ENCODE assay signal across 10 cellular contexts in genomic region chr22:39234867-39235687, GRCh38. TPM values are rescaled to one million over a fixed set of nuclear protein-coding genes. Genes with fewer than 3 reads are reported as not detected.
DNase-seq lines count a peak whose midpoint lies in the region; ATAC-seq, FAIRE-seq and TF ChIP-seq lines count a peak whose summit lies in the region.
"Had no signal": no experiment of that assay in that cellular context is flagged by ENCODE, and none has a peak within 500 bp of the region (broad histone marks: within the 10 kb centered on the region; RNA-seq: fewer than 3 reads in every experiment).

No MANE protein-coding gene starts in this region.

- H3K4me2 ChIP-seq in neuronal stem cell (ENCODE audit: insufficient read depth, low read length, poor library complexity, severe bottlenecking) = no peak overlapping the region

- H2BK120ac ChIP-seq in neuronal stem cell (ENCODE audit: low read depth, low read length) = peak overlapping the region; percentile 18

- H3K9me3 ChIP-seq in RWPE2 (ENCODE audit: severe bottlenecking) (no peaks in the 10 kb centered on the region), neuronal stem cell (replicated peaks in 1 of 2; ENCODE audit: control insufficient read depth in 2 of 2, insufficient read depth in 1 of 2, low read depth in 1 of 2, low read length in 2 of 2) (no peaks in the 10 kb centered on the region)
- H3K9me3 ChIP-seq: MG63 had no signal

- H3K4me1 ChIP-seq in RWPE2 (ENCODE audit: insufficient read depth, poor library complexity, severe bottlenecking) (peaks cover 38% of the 10 kb centered on the region), neuronal stem cell (ENCODE audit: control insufficient read depth in 2 of 2, insufficient read depth in 1 of 2, low read depth in 1 of 2, low read length in 2 of 2) (peaks cover 44 to 64% of the 10 kb centered on the region in 2 donors)

- POLR2A ChIA-PET in activated CD8-positive, alpha-beta T cell treated with anti-CD3 and anti-CD28 coated beads, Interleukin-2, amount 10 ng/mL, durations not matched to agents 7 days and 5 days (lab: Charles Lee) = interaction anchor here (0.6 to 1.1 kb wide), 2 partner anchors 22 to 285 kb away, joined by 3 read pairs; partner anchors contain the start of gene ATF4

- peak overlapping the region; percentile 82 for H4K91ac ChIP-seq in neuronal stem cell (ENCODE audit: low read depth, low read length, poor library complexity)

- H3K9ac ChIP-seq in neuronal stem cell (ENCODE audit: low read depth, low read length, poor library complexity) = peak overlapping the region; percentile 53

- ATAC-seq in RWPE2 (ENCODE audit: low read depth) (peak; percentile 73), GM21786 (IDR thresholded peaks at IDR 0.05; ENCODE audit: unreplicated experiment) (no peak)
- no peak for ATAC-seq in activated CD8-positive, alpha-beta T cell treated with anti-CD3 and anti-CD28 coated beads, Interleukin-2, amount 10 ng/mL, durations not matched to agents 7 days and 5 days

- peak overlapping the region; percentile 56 for H3K27ac ChIP-seq in RWPE2 (ENCODE audit: poor library complexity, severe bottlenecking)
- peak overlapping the region; percentile 77 for H3K27ac ChIP-seq in neuronal stem cell (replicated peaks; ENCODE audit: low read length)

- TF ChIP-seq CTCF in RWPE2 (IDR thresholded peaks at IDR 0.05; ENCODE audit: poor library complexity, severe bottlenecking) (no peak), GM10266 (IDR thresholded peaks at IDR 0.05; ENCODE audit: control insufficient read depth, insufficient read depth, low read depth, missing control alignments) (no peak)

- peak overlapping the region; percentile 95 for H3K18ac ChIP-seq in neuronal stem cell (ENCODE audit: low read length)

- H3K27me3 Mint-ChIP-seq in activated CD8-positive, alpha-beta T cell treated with anti-CD3 and anti-CD28 coated beads, Interleukin-2, amount 10 ng/mL, durations not matched to agents 7 days and 5 days (ENCODE audit: low read depth) = peaks cover 56% of the 10 kb centered on the region

- H3K36me3 ChIP-seq in RWPE2 (ENCODE audit: low read depth) = peaks cover 30% of the 10 kb centered on the region; the same call in 1 of the 2 replicates
- H3K36me3 ChIP-seq in neuronal stem cell (replicated peaks in 1 of 2; ENCODE audit: control insufficient read depth in 2 of 2, insufficient read depth in 2 of 2, low read length in 2 of 2) = no peaks in the 10 kb centered on the region
- H3K36me3 ChIP-seq: MG63 had no signal

- peak overlapping the region; percentile 99 for H2AK5ac ChIP-seq in neuronal stem cell (ENCODE audit: low read depth, low read length)

- H3K14ac ChIP-seq in neuronal stem cell (ENCODE audit: low read length) = no peak overlapping the region

- H3K4me3 ChIP-seq in RWPE2 (ENCODE audit: severe bottlenecking) (no peak overlapping the region), neuronal stem cell (ENCODE audit: low read length in 2 of 2) (no peak overlapping the region)
- H3K4me3 ChIP-seq: MG63 had no signal

- H3K4me3 Mint-ChIP-seq in activated CD8-positive, alpha-beta T cell treated with anti-CD3 and anti-CD28 coated beads, Interleukin-2, amount 10 ng/mL, durations not matched to agents 7 days and 5 days = no peak overlapping the region

- DNase-seq in GM12892 (ENCODE audit: insufficient read length) (no peak), RWPE2 (ENCODE audit: low spot score) (peak; percentile 89), cardiac septum (ENCODE audit: low spot score) (peak; percentile 88), neuronal stem cell (ENCODE audit: low spot score) (no peak), NCI-H510A treated with DMSO at 0.1 percent for 48 hours (lab: John Stamatoyannopoulos, UW) (no peak), GM10266 (ENCODE audit: extremely low spot score) (no peak)
- no peak for DNase-seq in activated CD8-positive, alpha-beta T cell treated with anti-CD3 and anti-CD28 coated beads, Interleukin-2, amount 10 ng/mL, durations not matched to agents 7 days and 5 days
- DNase-seq: foreskin fibroblast, MG63 had no signal

- H2BK5ac ChIP-seq in neuronal stem cell (ENCODE audit: low read length) = peak overlapping the region; percentile 89

- intact Hi-C loops in cardiac septum (cut with DNase I) = loop anchor here (2.0 to 5.0 kb wide), 2 partner anchors 58 to 77 kb away; no protein-coding TSS in a partner anchor

- H3K4me1 Mint-ChIP-seq in activated CD8-positive, alpha-beta T cell treated with anti-CD3 and anti-CD28 coated beads, Interleukin-2, amount 10 ng/mL, durations not matched to agents 7 days and 5 days (ENCODE audit: low read depth) = peaks cover 47% of the 10 kb centered on the region

- TF ChIP-seq POLR2A in GM12892 (IDR thresholded peaks at IDR 0.05; ENCODE audit: low read depth, low read length) = no peak

- no peaks in the 10 kb centered on the region for H3K36me3 Mint-ChIP-seq in activated CD8-positive, alpha-beta T cell treated with anti-CD3 and anti-CD28 coated beads, Interleukin-2, amount 10 ng/mL, durations not matched to agents 7 days and 5 days (ENCODE audit: low read depth)

- H3K27ac Mint-ChIP-seq in activated CD8-positive, alpha-beta T cell treated with anti-CD3 and anti-CD28 coated beads, Interleukin-2, amount 10 ng/mL, durations not matched to agents 7 days and 5 days = no peak overlapping the region

- peak overlapping the region; percentile 83 for H2AFZ ChIP-seq in neuronal stem cell (ENCODE audit: low read length)

- no CpG with 5 or more reads among the region's 29 CpGs for WGBS in neuronal stem cell (ENCODE audit: extremely low coverage in 2 of 2, insufficient read length in 2 of 2, insufficient replicate concordance in 1 of 2), 2 donors

- peak overlapping the region; percentile 26 for H2BK15ac ChIP-seq in neuronal stem cell (ENCODE audit: low read length)

- no peak overlapping the region for H3K23ac ChIP-seq in neuronal stem cell (ENCODE audit: low read depth, low read length, poor library complexity)

- H3K79me1 ChIP-seq in neuronal stem cell (ENCODE audit: low read depth, low read length) = no peaks in the 10 kb centered on the region

- H4K8ac ChIP-seq in neuronal stem cell (ENCODE audit: low read depth, low read length) = no peak overlapping the region

- H3K27me3 ChIP-seq in RWPE2 (ENCODE audit: insufficient read depth, poor library complexity, severe bottlenecking) (no peaks in the 10 kb centered on the region), neuronal stem cell (ENCODE audit: control insufficient read depth in 3 of 3, insufficient read depth in 3 of 3, low read depth in 1 of 3, low read length in 3 of 3) (peaks cover 0 to 1% (median 0%) of the 10 kb centered on the region in 3 experiments)
- H3K27me3 ChIP-seq: MG63 had no signal

- H3K4ac ChIP-seq in neuronal stem cell (ENCODE audit: low read length) = peak overlapping the region; percentile 10

- CTCF ChIA-PET in activated CD8-positive, alpha-beta T cell treated with anti-CD3 and anti-CD28 coated beads, Interleukin-2, amount 10 ng/mL, durations not matched to agents 7 days and 5 days (lab: Charles Lee) = interaction anchor here (1.5 to 3.3 kb wide), 2 partner anchors 18 to 64 kb away, joined by 5 to 23 read pairs; no protein-coding TSS in a partner anchor

- H3K9me3 Mint-ChIP-seq in activated CD8-positive, alpha-beta T cell treated with anti-CD3 and anti-CD28 coated beads, Interleukin-2, amount 10 ng/mL, durations not matched to agents 7 days and 5 days (ENCODE audit: insufficient read depth) = no peaks in the 10 kb centered on the region

- FAIRE-seq in GM12892 (lab: Jason Lieb, UNC) = peak; percentile 40

- peak overlapping the region; percentile 87 for H2BK12ac ChIP-seq in neuronal stem cell (ENCODE audit: low read length)

RNA-seq across cellular contexts. Expression of gene PDGFB, which starts 9.7 kb away (rescaled TPM):
- 0.64 TPM for polyA plus RNA-seq in GM12892 (2012; ENCODE audit: missing spikeins)
- total RNA-seq in cardiac septum = 21.2 TPM
- 2.6 TPM for polyA plus RNA-seq in neuronal stem cell (2013, experiment 1 of 2)
- 2.8 TPM for polyA plus RNA-seq in neuronal stem cell (2013, experiment 2 of 2)
- under 1 TPM; 0.18 to 0.34 TPM for total RNA-seq in activated CD8-positive, alpha-beta T cell treated with anti-CD3 and anti-CD28 coated beads, Interleukin-2, amount 10 ng/mL, durations not matched to agents 7 days and 5 days

Comparison
In these comparisons a context has a peak if more than half of its experiments do, and no peak if none do; other contexts are left out.
1. DNase-seq: peak in RWPE2 (single experiment) and cardiac septum (single experiment); none in GM12892 (single experiment), neuronal stem cell (single experiment), NCI-H510A treated with DMSO at 0.1 percent for 48 hours (single experiment), GM10266 (single experiment) and activated CD8-positive, alpha-beta T cell treated with anti-CD3 and anti-CD28 coated beads, Interleukin-2, amount 10 ng/mL, durations not matched to agents 7 days and 5 days (single experiment).
2. RNA of gene PDGFB, which starts 9.7 kb away (total RNA-seq): 21.2 TPM in cardiac septum (single experiment); 0.18 to 0.34 TPM in activated CD8-positive, alpha-beta T cell treated with anti-CD3 and anti-CD28 coated beads, Interleukin-2, amount 10 ng/mL, durations not matched to agents 7 days and 5 days; every median in the first group is over 10 times any median in the second.